ENCODE assay signal across 24 cellular contexts in genomic region chr21:46377789-46378188, GRCh38. TPM values are rescaled to one million over a fixed set of nuclear protein-coding genes. Genes with fewer than 3 reads are reported as not detected.
A peak's percentile ranks its signal among the peaks of the same experiment; 100 is the strongest.
DNase-seq lines count a peak whose midpoint lies in the region; ATAC-seq, FAIRE-seq and TF ChIP-seq lines count a peak whose summit lies in the region.
"Had no signal": no experiment of that assay in that cellular context is flagged by ENCODE, and none has a peak within 500 bp of the region (broad histone marks: within the 10 kb centered on the region; RNA-seq: fewer than 3 reads in every experiment).

No MANE protein-coding gene starts in this region.

- H3K27me3 Mint-ChIP-seq in activated naive CD8-positive, alpha-beta T cell, result no peaks in the 10 kb centered on the region
- no peaks in the 10 kb centered on the region for H3K27me3 Mint-ChIP-seq in activated naive CD8-positive, alpha-beta T cell treated with anti-CD3 and anti-CD28 coated beads, Interleukin-2, amount 50 U/mL, for 24 hours
- H3K27me3 Mint-ChIP-seq in effector memory CD8-positive, alpha-beta T cell, result no peaks in the 10 kb centered on the region
- H3K27me3 Mint-ChIP-seq in type B pancreatic cell, result no peaks in the 10 kb centered on the region
- H3K27me3 Mint-ChIP-seq: CD4-positive, CD25-positive, alpha-beta regulatory T cell had no signal

- no peak overlapping the region for H3K4me3 Mint-ChIP-seq in activated naive CD8-positive, alpha-beta T cell
- H3K4me3 Mint-ChIP-seq in activated naive CD8-positive, alpha-beta T cell treated with anti-CD3 and anti-CD28 coated beads, Interleukin-2, amount 50 U/mL, for 24 hours, result no peak overlapping the region
- no peak overlapping the region for H3K4me3 Mint-ChIP-seq in effector memory CD8-positive, alpha-beta T cell
- no peak overlapping the region for H3K4me3 Mint-ChIP-seq in type B pancreatic cell
- H3K4me3 Mint-ChIP-seq: CD4-positive, CD25-positive, alpha-beta regulatory T cell had no signal

- H3K9me3 ChIP-seq in keratinocyte (ENCODE audit: control insufficient read depth, low read depth, low read length), result no peaks in the 10 kb centered on the region
- H3K9me3 ChIP-seq: MG63 had no signal

- H3K36me3 Mint-ChIP-seq in activated naive CD8-positive, alpha-beta T cell, result peaks cover 8% of the 10 kb centered on the region
- H3K36me3 Mint-ChIP-seq in activated naive CD8-positive, alpha-beta T cell treated with anti-CD3 and anti-CD28 coated beads, Interleukin-2, amount 50 U/mL, for 24 hours (ENCODE audit: low read depth), result peaks cover 31% of the 10 kb centered on the region
- H3K36me3 Mint-ChIP-seq in effector memory CD8-positive, alpha-beta T cell (ENCODE audit: insufficient read depth), result peaks cover 7% of the 10 kb centered on the region
- H3K36me3 Mint-ChIP-seq in type B pancreatic cell, result peaks cover 39% of the 10 kb centered on the region

- peak overlapping the region; percentile 55 for H3K9ac ChIP-seq in keratinocyte (ENCODE audit: control insufficient read depth, extremely low read depth, insufficient read depth, low read length)
- H3K9ac ChIP-seq: BLaER1 had no signal

- peak overlapping the region; percentile 71 for H3K27ac ChIP-seq in keratinocyte (ENCODE audit: control insufficient read depth, insufficient read depth, low read length)
- H3K27ac ChIP-seq: BLaER1 had no signal

- peak overlapping the region; percentile 61 for H3K27ac Mint-ChIP-seq in activated naive CD8-positive, alpha-beta T cell
- H3K27ac Mint-ChIP-seq in activated naive CD8-positive, alpha-beta T cell treated with anti-CD3 and anti-CD28 coated beads, Interleukin-2, amount 50 U/mL, for 24 hours, result no peak overlapping the region
- peak overlapping the region; percentile 7 to 26 for H3K27ac Mint-ChIP-seq in effector memory CD8-positive, alpha-beta T cell
- peak overlapping the region; percentile 46 for H3K27ac Mint-ChIP-seq in type B pancreatic cell

- FAIRE-seq in keratinocyte (lab: Jason Lieb, UNC) (peak; percentile 56), HTR-8/SVneo (lab: Jason Lieb, UNC) (no peak)
- FAIRE-seq: D721Med, GM18507 had no signal

- H2AFZ ChIP-seq in keratinocyte (ENCODE audit: control insufficient read depth, low read length), result peak overlapping the region; percentile 14

- peaks cover 50% of the 10 kb centered on the region for H3K79me2 ChIP-seq in keratinocyte (ENCODE audit: control insufficient read depth, insufficient read depth, low read length)

- H3K4me1 ChIP-seq in keratinocyte (ENCODE audit: control insufficient read depth, extremely low read depth, insufficient read depth, low read length), result peaks cover 21% of the 10 kb centered on the region
- H3K4me1 ChIP-seq: BLaER1 had no signal

- H3K9me1 ChIP-seq in keratinocyte (ENCODE audit: control insufficient read depth, extremely low read depth, insufficient read depth, low read length), result no peaks in the 10 kb centered on the region

- H3K4me3 ChIP-seq in keratinocyte (ENCODE audit: control insufficient read depth in 2 of 3, extremely low read depth in 1 of 3, insufficient read depth in 2 of 3, low read depth in 1 of 3, low read length in 3 of 3), result peak overlapping the region in 2 of 3 experiments; percentile 37 to 56
- H3K4me3 ChIP-seq: BLaER1, MG63 had no signal

- H3K36me3 ChIP-seq in keratinocyte (ENCODE audit: control insufficient read depth in 2 of 2, extremely low read depth in 1 of 2, insufficient read depth in 2 of 2, low read length in 2 of 2), result peaks cover 3 to 15% of the 10 kb centered on the region in 2 experiments

- no peaks in the 10 kb centered on the region for H3K9me3 Mint-ChIP-seq in activated naive CD8-positive, alpha-beta T cell (ENCODE audit: low read depth)
- peaks cover 6% of the 10 kb centered on the region for H3K9me3 Mint-ChIP-seq in activated naive CD8-positive, alpha-beta T cell treated with anti-CD3 and anti-CD28 coated beads, Interleukin-2, amount 50 U/mL, for 24 hours
- H3K9me3 Mint-ChIP-seq in effector memory CD8-positive, alpha-beta T cell, result peaks cover 0 to 6% of the 10 kb centered on the region in 2 donors
- H3K9me3 Mint-ChIP-seq in type B pancreatic cell, result peaks cover 17% of the 10 kb centered on the region

- peak overlapping the region; percentile 83 for H3K4me2 ChIP-seq in keratinocyte (ENCODE audit: control insufficient read depth, extremely low read depth, insufficient read depth, low read depth, low read length)
- H3K4me2 ChIP-seq: BLaER1 had no signal

- no peak for DNase-seq in activated naive CD8-positive, alpha-beta T cell treated with anti-CD3 and anti-CD28 coated beads, Interleukin-2, amount 50 U/mL, for 24 hours
- no peak for DNase-seq in effector memory CD8-positive, alpha-beta T cell
- DNase-seq in keratinocyte (ENCODE audit: low read depth, low spot score) (peak; percentile 21), type B pancreatic cell (ENCODE audit: extremely low spot score, unreplicated experiment) (no peak), NCI-H1930 (lab: John Stamatoyannopoulos, UW) (no peak), HTR-8/SVneo (ENCODE audit: insufficient read length, low spot score) (no peak)
- DNase-seq: 8988T; ACHN; CD4-positive, CD25-positive, alpha-beta regulatory T cell; KBM-7; MG63; NCI-H1105 treated with DMSO at 0.1 percent for 48 hours; NCI-H146; NCI-H2029; NCI-H446 treated with DMSO at 0.1 percent for 48 hours; NCI-H526; NCI-H82; NK-92 treated with Interleukin-12 subunit alpha and Interleukin-12 subunit beta, amount 100 ng/mL, for 24 hours; PC-3 had no signal

- ATAC-seq in activated naive CD8-positive, alpha-beta T cell treated with anti-CD3 and anti-CD28 coated beads, Interleukin-2, amount 50 U/mL, for 24 hours, result no peak
- no peak for ATAC-seq in effector memory CD8-positive, alpha-beta T cell (replicated peaks)
- ATAC-seq in GM18520 (IDR thresholded peaks at IDR 0.05; ENCODE audit: unreplicated experiment), result no peak
- ATAC-seq: PC-3 had no signal

- no peaks in the 10 kb centered on the region for H4K20me1 ChIP-seq in keratinocyte (ENCODE audit: control insufficient read depth, extremely low read depth, insufficient read depth, low read length)

- H3K4me1 Mint-ChIP-seq in activated naive CD8-positive, alpha-beta T cell (ENCODE audit: low read depth), result no peaks in the 10 kb centered on the region
- no peaks in the 10 kb centered on the region for H3K4me1 Mint-ChIP-seq in activated naive CD8-positive, alpha-beta T cell treated with anti-CD3 and anti-CD28 coated beads, Interleukin-2, amount 50 U/mL, for 24 hours
- peaks cover 5 to 15% of the 10 kb centered on the region in 2 donors for H3K4me1 Mint-ChIP-seq in effector memory CD8-positive, alpha-beta T cell (ENCODE audit: low read depth in 2 of 2)
- H3K4me1 Mint-ChIP-seq in type B pancreatic cell (ENCODE audit: unreplicated experiment), result peaks cover 7% of the 10 kb centered on the region

- no peaks in the 10 kb centered on the region for H3K27me3 ChIP-seq in keratinocyte (ENCODE audit: control insufficient read depth, extremely low read depth, insufficient read depth, low read length)
- H3K27me3 ChIP-seq: BLaER1, MG63 had no signal

- TF ChIP-seq CTCF in keratinocyte (optimal IDR thresholded peaks at IDR 0.05 in 1 of 3, IDR thresholded peaks at IDR 0.05 in 1 of 3, conservative IDR thresholded peaks at IDR 0.05 in 1 of 3; ENCODE audit: extremely low read depth in 1 of 3, insufficient read depth in 2 of 3, low read length in 3 of 3), result no peak
- no peak for TF ChIP-seq CTCF in type B pancreatic cell (conservative IDR thresholded peaks at IDR 0.05)

- dilution Hi-C loops in keratinocyte (cut with MboI; ENCODE audit: extremely low pct_ligation_motif_present, low sequenced_read_pairs), result no loop called here

RNA-seq across cellular contexts. Expression of gene PCNT, which starts 53.8 kb away (rescaled TPM):
- 7.6 to 9.8 TPM (median 8.9 TPM) in 3 replicates for polyA plus RNA-seq in keratinocyte
- 23.1 TPM for polyA plus RNA-seq in keratinocyte (2011; ENCODE audit: low read depth)
- polyA plus RNA-seq in keratinocyte (2011; cell fraction: cytosol; rRNA removed), result 3.9 and 4.2 TPM in 2 replicates
- polyA plus RNA-seq in keratinocyte (2011; cell fraction: nucleus; rRNA removed), result 33.4 and 35.2 TPM in 2 replicates
- polyA plus RNA-seq in keratinocyte (2012; ENCODE audit: low replicate concordance), result 6.6 and 8.9 TPM in 2 replicates
- polyA minus RNA-seq in keratinocyte, result 26.3 to 41.6 TPM (median 28.7 TPM) in 3 replicates
- polyA minus RNA-seq in keratinocyte (2011; cell fraction: cytosol; rRNA and poly(A)+ RNA removed), result 3.5 TPM
- 19.8 and 22.7 TPM in 2 replicates for polyA minus RNA-seq in keratinocyte (2011; cell fraction: nucleus; rRNA and poly(A)+ RNA removed)
- 30.8 and 50.3 TPM in 2 replicates for total RNA-seq in type B pancreatic cell (ENCODE audit: low replicate concordance)

RNA-seq across cellular contexts. Expression of gene C21orf58, which starts 54.1 kb away (rescaled TPM):
- 0.50 to 1.4 TPM (median 1.2 TPM) in 3 replicates for polyA plus RNA-seq in keratinocyte
- 0.16 TPM for polyA plus RNA-seq in keratinocyte (2011; ENCODE audit: low read depth)
- polyA plus RNA-seq in keratinocyte (2011; cell fraction: cytosol; rRNA removed), result 0.35 and 0.65 TPM in 2 replicates
- polyA plus RNA-seq in keratinocyte (2011; cell fraction: nucleus; rRNA removed), result 2.5 and 3.4 TPM in 2 replicates
- polyA plus RNA-seq in keratinocyte (2012; ENCODE audit: low replicate concordance), result 0.55 and 1.5 TPM in 2 replicates
- polyA minus RNA-seq in keratinocyte, result 1.1 to 2.2 TPM (median 1.8 TPM) in 3 replicates
- 1.3 TPM for polyA minus RNA-seq in keratinocyte (2011; cell fraction: cytosol; rRNA and poly(A)+ RNA removed)
- polyA minus RNA-seq in keratinocyte (2011; cell fraction: nucleus; rRNA and poly(A)+ RNA removed), result 1.2 and 1.3 TPM in 2 replicates
- 14.0 and 36.6 TPM in 2 replicates for total RNA-seq in type B pancreatic cell (ENCODE audit: low replicate concordance)
